ENCODE assay signal across 21 cellular contexts in genomic region chr22:37455896-37456295, GRCh38. TPM values are rescaled to one million over a fixed set of nuclear protein-coding genes. Genes with fewer than 3 reads are reported as not detected.
DNase-seq lines count a peak whose midpoint lies in the region; ATAC-seq, FAIRE-seq and TF ChIP-seq lines count a peak whose summit lies in the region.
"Had no signal": no experiment of that assay in that cellular context is flagged by ENCODE, and none has a peak within 500 bp of the region (broad histone marks: within the 10 kb centered on the region; RNA-seq: fewer than 3 reads in every experiment).

No MANE protein-coding gene starts in this region.

- H4K8ac ChIP-seq in H1 (ENCODE audit: extremely low read depth, insufficient read depth, low read length): no peak overlapping the region

- H3K36me3 ChIP-seq in H1 (ENCODE audit: control insufficient read depth in 2 of 4, insufficient read depth in 4 of 4, low read length in 3 of 4): no peaks in the 10 kb centered on the region
- H3K36me3 ChIP-seq: lower lobe of right lung, SJCRH30 had no signal

- no peaks in the 10 kb centered on the region for H3K23me2 ChIP-seq in H1 (ENCODE audit: low read depth, low read length)

- H3K79me2 ChIP-seq in H1 (ENCODE audit: control insufficient read depth in 1 of 2, insufficient read depth in 2 of 2, low read length in 2 of 2): no peaks in the 10 kb centered on the region

- no peak overlapping the region for H3K4me2 ChIP-seq in H1 (ENCODE audit: insufficient read depth in 1 of 2, low read depth in 2 of 2, low read length in 2 of 2)

- H4K5ac ChIP-seq in H1 (ENCODE audit: insufficient read length, low read depth, low read length): no peak overlapping the region

- no peak overlapping the region for H3K14ac ChIP-seq in H1 (ENCODE audit: insufficient read length)

- no peak overlapping the region for H4K91ac ChIP-seq in H1 (replicated peaks; ENCODE audit: insufficient read length, low read length)

- FAIRE-seq in RCC 7860 (lab: Jason Lieb, UNC) (no peak), H1 (lab: Jason Lieb, UNC) (no peak)

- no peak for TF ChIP-seq EP300 in H1 (IDR thresholded peaks at IDR 0.05; ENCODE audit: borderline replicate concordance in 1 of 2, low read depth in 2 of 2, low read length in 2 of 2)

- no peak overlapping the region for H2BK5ac ChIP-seq in H1 (ENCODE audit: low read depth, low read length)

- TF ChIP-seq CTCF in H1 (IDR thresholded peaks at IDR 0.05; ENCODE audit: control extremely low read depth in 1 of 3, insufficient read depth in 1 of 3, low read depth in 1 of 3, low read length in 3 of 3): no peak

- CTCF ChIA-PET in H1 (lab: Charles Lee; ENCODE audit: partially characterized antibody): interaction anchor here (0.5 to 8.2 kb wide), 22 partner anchors 10 to 289 kb away, joined by 3 to 119 read pairs (median 6); partner anchors contain the start of gene MFNG

- H4K20me1 ChIP-seq in H1 (replicated peaks in 1 of 2; ENCODE audit: control insufficient read depth in 1 of 2, insufficient read depth in 2 of 2, low read length in 2 of 2): no peaks in the 10 kb centered on the region

- no peak overlapping the region for H3K56ac ChIP-seq in H1 (replicated peaks; ENCODE audit: insufficient read length, low read depth, low read length)

- H3K4me1 ChIP-seq in H1 (replicated peaks in 1 of 4; ENCODE audit: control insufficient read depth in 3 of 4, insufficient read depth in 4 of 4, low read length in 3 of 4): no peaks in the 10 kb centered on the region; a peak in 2 of 7 replicates
- H3K4me1 ChIP-seq: SJCRH30 had no signal

- TF ChIP-seq POLR2A in H1 (IDR thresholded peaks at IDR 0.05; ENCODE audit: control extremely low read depth in 1 of 2, low read depth in 2 of 2, low read length in 2 of 2): no peak

- no peak overlapping the region for H3K23ac ChIP-seq in H1 (ENCODE audit: insufficient read length)

- TF ChIP-seq RAD21 in H1 (IDR thresholded peaks at IDR 0.05 in 1 of 2, conservative IDR thresholded peaks at IDR 0.05 in 1 of 2; ENCODE audit: low read depth in 2 of 2, low read length in 2 of 2): no peak

- POLR2A ChIA-PET in H1 (lab: Charles Lee; ENCODE audit: partially characterized antibody): interaction anchor here (0.7 to 1.0 kb wide), 2 partner anchors 28 to 163 kb away, joined by 3 read pairs; no protein-coding TSS in a partner anchor

- no peak overlapping the region for H2AFZ ChIP-seq in H1 (ENCODE audit: low read length)

- no peak overlapping the region for H3K27ac ChIP-seq in H1 (ENCODE audit: low read depth, low read length)
- H3K27ac ChIP-seq: coronary artery, lower lobe of right lung, SJCRH30 had no signal

- H3K18ac ChIP-seq in H1 (ENCODE audit: extremely low read depth, low read length): no peak overlapping the region

- H2BK15ac ChIP-seq in H1 (ENCODE audit: low read length): no peak overlapping the region

- ATAC-seq in GM19397 (IDR thresholded peaks at IDR 0.05; ENCODE audit: unreplicated experiment) (no peak), GM19351 (IDR thresholded peaks at IDR 0.05; ENCODE audit: unreplicated experiment) (no peak)
- ATAC-seq: activated CD8-positive, alpha-beta memory T cell treated with anti-CD3 and anti-CD28 coated beads, Interleukin-2, amount 10 ng/mL, durations not matched to agents 7 days and 5 days; naive thymus-derived CD8-positive, alpha-beta T cell; stimulated activated effector memory CD8-positive, alpha-beta T cell treated with anti-CD3 and anti-CD28 coated beads, Interleukin-12 subunit alpha, Interleukin-12 subunit beta, amount 100 ng/mL, for 72 hours had no signal

- H3K4ac ChIP-seq in H1 (replicated peaks; ENCODE audit: insufficient read length, low read depth, low read length): no peak overlapping the region

- H3K27me3 ChIP-seq in H1 (replicated peaks in 1 of 4; ENCODE audit: control insufficient read depth in 3 of 4, extremely low read depth in 1 of 4, insufficient read depth in 3 of 4, low read length in 3 of 4): no peaks in the 10 kb centered on the region

- WGBS in H1 (ENCODE audit: extremely low coverage in 1 of 2, insufficient coverage in 1 of 2, insufficient read length in 1 of 2, insufficient replicate concordance in 2 of 2, low coverage in 1 of 2, low lambda C conversion rate in 2 of 2, missing lambda C conversion rate in 1 of 2), 2 experiments: 86% methylated on average over 13 of the region's 14 CpGs; no CpG with 5 or more reads in 1 of the 2 experiments

- H3K9me3 ChIP-seq in H1 (ENCODE audit: insufficient read depth in 2 of 2, low read depth in 1 of 2, low read length in 1 of 2): no peaks in the 10 kb centered on the region
- H3K9me3 ChIP-seq: lower lobe of right lung, SJCRH30 had no signal

- DNase-seq in ELR (ENCODE audit: low read depth): peak; percentile 22
- peak; percentile 47 for DNase-seq in RCC 7860 (ENCODE audit: low spot score)
- DNase-seq in H1 (ENCODE audit: low read depth in 1 of 2, low spot score in 2 of 2): no peak
- DNase-seq in renal cortical epithelial cell (ENCODE audit: low read depth): peak; percentile 6
- no peak for DNase-seq in HT-29 (ENCODE audit: low spot score)
- DNase-seq in HuH-7 (ENCODE audit: low spot score): no peak
- DNase-seq: activated CD4-positive, alpha-beta T cell treated with anti-CD3 and anti-CD28 coated beads for 1 hour; activated CD8-positive, alpha-beta memory T cell treated with anti-CD3 and anti-CD28 coated beads, Interleukin-2, amount 10 ng/mL, durations not matched to agents 7 days and 5 days; activated effector memory CD4-positive, alpha-beta T cell treated with Interleukin-2 at 50 U/mL for 16 hours; DMS153; H7; lower lobe of right lung; naive thymus-derived CD8-positive, alpha-beta T cell; SJCRH30; T-helper 9 cell had no signal

- 0 out of 2 replicates have a peak overlapping the region, but pooled peaks have one; percentile 3 for H2BK12ac ChIP-seq in H1 (ENCODE audit: low read depth, low read length)

- no peak overlapping the region; a peak in 1 of 7 replicates for H3K9ac ChIP-seq in H1 (replicated peaks in 1 of 4; ENCODE audit: extremely low read depth in 1 of 4, low read depth in 3 of 4, low read length in 3 of 4)

- no peak overlapping the region for H3K4me3 ChIP-seq in H1 (ENCODE audit: extremely low read depth in 1 of 4, insufficient read depth in 2 of 4, low read depth in 3 of 4, low read length in 4 of 4)
- H3K4me3 ChIP-seq: coronary artery, lower lobe of right lung, SJCRH30 had no signal

- H2AK5ac ChIP-seq in H1 (ENCODE audit: low read depth, low read length): no peak overlapping the region

- H2BK120ac ChIP-seq in H1 (replicated peaks; ENCODE audit: low read depth, low read length): no peak overlapping the region

- no peak overlapping the region for H2BK20ac ChIP-seq in H1 (ENCODE audit: low read length)

- H3K79me1 ChIP-seq in H1 (ENCODE audit: low read depth, low read length): no peaks in the 10 kb centered on the region

TF ChIP-seq in H1, 55 proteins besides CTCF, POLR2A, EP300 and RAD21 (continues in another document):
- TF ChIP-seq JUND (IDR thresholded peaks at IDR 0.05; ENCODE audit: low read length) (no peak), SP2 (IDR thresholded peaks at IDR 0.05; ENCODE audit: low read length) (no peak), RBBP5 (IDR thresholded peaks at IDR 0.05; ENCODE audit: borderline replicate concordance, low read depth, low read length) (no peak), SP1 (IDR thresholded peaks at IDR 0.05; ENCODE audit: low read depth, low read length) (no peak), POU5F1 (IDR thresholded peaks at IDR 0.05; ENCODE audit: low read depth, low read length) (no peak), SRF (IDR thresholded peaks at IDR 0.05; ENCODE audit: low read depth, low read length) (no peak), SIRT6 (IDR thresholded peaks at IDR 0.05; ENCODE audit: low read length) (no peak), HDAC2 (IDR thresholded peaks at IDR 0.05; ENCODE audit: borderline replicate concordance in 1 of 2, low read depth in 2 of 2, low read length in 2 of 2) (no peak), USF2 (IDR thresholded peaks at IDR 0.05; ENCODE audit: low read length) (no peak), TAF7 (optimal IDR thresholded peaks at IDR 0.05; ENCODE audit: borderline replicate concordance, low read depth, low read length) (no peak), ASH2L (IDR thresholded peaks at IDR 0.05; ENCODE audit: low read length) (no peak), CBX8 (IDR thresholded peaks at IDR 0.05; ENCODE audit: borderline replicate concordance, low read depth, low read length) (no peak), TBP (IDR thresholded peaks at IDR 0.05; ENCODE audit: low read depth, low read length) (no peak)

RNA-seq across cellular contexts. Expression of gene ELFN2, which starts 28.6 kb away (rescaled TPM):
- total RNA-seq in H1 (2021; fragmentation: NEBNext Ultra II Directional; extraction: Animal tissue kit (Norgen Biotek cat#: 25700)): 0.63 and 0.88 TPM in 2 replicates
- polyA plus RNA-seq in H1 (2011; rRNA removed): 0.88 and 1.3 TPM in 2 replicates
- 0.70 TPM for polyA plus RNA-seq in H1 (2011; cell fraction: cytosol; rRNA removed)
- 2.5 TPM for polyA plus RNA-seq in H1 (2011; cell fraction: nucleus; rRNA removed)
- 0.71 to 1.4 TPM (median 0.83 TPM) in 4 replicates for polyA plus RNA-seq in H1 (2012, experiment 1 of 2)
- 0.37 TPM for polyA plus RNA-seq in H1 (2012, experiment 2 of 2)
- polyA plus RNA-seq in H1 (2013, experiment 1 of 2): 0.41 TPM
- 0.35 TPM for polyA plus RNA-seq in H1 (2013, experiment 2 of 2)
- polyA minus RNA-seq in H1 (2011; rRNA and poly(A)+ RNA removed): 0.50 and 0.54 TPM in 2 replicates
- 0.73 TPM for polyA minus RNA-seq in H1 (2011; cell fraction: cytosol; rRNA and poly(A)+ RNA removed)
- polyA minus RNA-seq in H1 (2011; cell fraction: nucleus; rRNA and poly(A)+ RNA removed): 0.40 TPM
- total RNA-seq in renal cortical epithelial cell: 6.3 and 18.8 TPM in 2 replicates
- 0.03 TPM in 1 of 2 replicates, not detected in the other for total RNA-seq in HT-29 (2014; rRNA removed; shearing (Covaris generic))
- polyA plus RNA-seq: naive thymus-derived CD8-positive, alpha-beta T cell had no signal

RNA-seq across cellular contexts. Expression of gene MFNG, which starts 30.3 kb away (rescaled TPM):
- total RNA-seq in H1 (2021; fragmentation: NEBNext Ultra II Directional; extraction: Animal tissue kit (Norgen Biotek cat#: 25700)): 1.7 and 1.8 TPM in 2 replicates
- 5.5 and 8.0 TPM in 2 replicates for polyA plus RNA-seq in H1 (2011; rRNA removed)
- polyA plus RNA-seq in H1 (2011; cell fraction: cytosol; rRNA removed): 5.4 TPM
- polyA plus RNA-seq in H1 (2011; cell fraction: nucleus; rRNA removed): 11.5 TPM
- polyA plus RNA-seq in H1 (2012, experiment 1 of 2): 1.7 to 3.1 TPM (median 2.6 TPM) in 4 replicates
- polyA plus RNA-seq in H1 (2012, experiment 2 of 2): 1.5 TPM
- 2.4 TPM for polyA plus RNA-seq in H1 (2013, experiment 1 of 2)
- 2.8 TPM for polyA plus RNA-seq in H1 (2013, experiment 2 of 2)
- polyA minus RNA-seq in H1 (2011; rRNA and poly(A)+ RNA removed): 1.3 and 1.6 TPM in 2 replicates
- 6.8 TPM for polyA minus RNA-seq in H1 (2011; cell fraction: cytosol; rRNA and poly(A)+ RNA removed)
- 4.9 TPM for polyA minus RNA-seq in H1 (2011; cell fraction: nucleus; rRNA and poly(A)+ RNA removed)
- 1.1 and 2.6 TPM in 2 replicates for total RNA-seq in renal cortical epithelial cell
- 1.0 and 2.1 TPM in 2 replicates for total RNA-seq in HT-29 (2014; rRNA removed; shearing (Covaris generic))
- total RNA-seq: epithelial cell of proximal tubule had no signal
- polyA plus RNA-seq: BJ had no signal

Comparison
In these comparisons a context has a peak if more than half of its experiments do, and no peak if none do; other contexts are left out.
1. DNase-seq: peak in ELR (single experiment), RCC 7860 (single experiment) and renal cortical epithelial cell (single experiment); none in H1 (0 of 2), HT-29 (single experiment) and HuH-7 (single experiment).